ENCODE assay signal across 3 cellular contexts in genomic region chr17:72250206-72250605, GRCh38.
TF ChIP-seq lines count a peak whose summit lies in the region.

No MANE protein-coding gene starts in this region.

TF ChIP-seq in A549, 52 proteins besides CTCF, POLR2A, EP300 and RAD21 (continued from another document):
- no peak for TF ChIP-seq ESRRA (IDR thresholded peaks at IDR 0.05; ENCODE audit: borderline replicate concordance, low read length)

TF ChIP-seq in IMR-90, 13 proteins besides CTCF, POLR2A, EP300 and RAD21 (continued from another document):
- TF ChIP-seq MXI1 (IDR thresholded peaks at IDR 0.05; ENCODE audit: borderline replicate concordance, low read depth, low read length): no peak
- TF ChIP-seq RFX5 (IDR thresholded peaks at IDR 0.05; ENCODE audit: low read depth, low read length): no peak
- TF ChIP-seq ELK1 (IDR thresholded peaks at IDR 0.05; ENCODE audit: borderline replicate concordance, low read depth, low read length): no peak
- TF ChIP-seq MAFK (IDR thresholded peaks at IDR 0.05; ENCODE audit: low read depth, low read length): peak; percentile 90
- TF ChIP-seq CEBPB (IDR thresholded peaks at IDR 0.05; ENCODE audit: low read depth, low read length): no peak
- TF ChIP-seq RCOR1 (IDR thresholded peaks at IDR 0.05; ENCODE audit: insufficient replicate concordance, low read length): no peak
- no peak for TF ChIP-seq NFE2L2 (IDR thresholded peaks at IDR 0.05; ENCODE audit: low read depth, low read length)
- TF ChIP-seq USF2 (IDR thresholded peaks at IDR 0.05; ENCODE audit: low read depth, low read length): no peak

TF ChIP-seq in K562, 482 proteins besides CTCF, POLR2A, EP300 and RAD21 (continued from another document):
- TF ChIP-seq MAFF (IDR thresholded peaks at IDR 0.05; ENCODE audit: low read length): peak; percentile 63; the same call in 1 of the 2 replicates
- TF ChIP-seq PTTG1 (tag; IDR thresholded peaks at IDR 0.05; ENCODE audit: low read depth): no peak
- TF ChIP-seq ZNF316 (IDR thresholded peaks at IDR 0.05): peak; percentile 53; the same call in 1 of the 2 replicates
- peak; percentile 60 for TF ChIP-seq MAFK (IDR thresholded peaks at IDR 0.05; ENCODE audit: low read length)
- TF ChIP-seq, protein P1, sequence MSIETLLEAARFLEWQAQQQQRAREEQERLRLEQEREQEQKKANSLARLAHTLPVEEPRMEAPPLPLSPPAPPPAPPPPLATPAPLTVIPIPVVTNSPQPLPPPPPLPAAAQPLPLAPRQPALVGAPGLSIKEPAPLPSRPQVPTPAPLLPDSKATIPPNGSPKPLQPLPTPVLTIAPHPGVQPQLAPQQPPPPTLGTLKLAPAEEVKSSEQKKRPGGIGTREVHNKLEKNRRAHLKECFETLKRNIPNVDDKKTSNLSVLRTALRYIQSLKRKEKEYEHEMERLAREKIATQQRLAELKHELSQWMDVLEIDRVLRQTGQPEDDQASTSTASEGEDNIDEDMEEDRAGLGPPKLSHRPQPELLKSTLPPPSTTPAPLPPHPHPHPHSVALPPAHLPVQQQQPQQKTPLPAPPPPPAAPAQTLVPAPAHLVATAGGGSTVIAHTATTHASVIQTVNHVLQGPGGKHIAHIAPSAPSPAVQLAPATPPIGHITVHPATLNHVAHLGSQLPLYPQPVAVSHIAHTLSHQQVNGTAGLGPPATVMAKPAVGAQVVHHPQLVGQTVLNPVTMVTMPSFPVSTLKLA (conservative IDR thresholded peaks at IDR 0.05): no peak
- TF ChIP-seq, protein P2, sequence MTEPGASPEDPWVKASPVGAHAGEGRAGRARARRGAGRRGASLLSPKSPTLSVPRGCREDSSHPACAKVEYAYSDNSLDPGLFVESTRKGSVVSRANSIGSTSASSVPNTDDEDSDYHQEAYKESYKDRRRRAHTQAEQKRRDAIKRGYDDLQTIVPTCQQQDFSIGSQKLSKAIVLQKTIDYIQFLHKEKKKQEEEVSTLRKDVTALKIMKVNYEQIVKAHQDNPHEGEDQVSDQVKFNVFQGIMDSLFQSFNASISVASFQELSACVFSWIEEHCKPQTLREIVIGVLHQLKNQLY (CRISPR knock-in tag; conservative IDR thresholded peaks at IDR 0.05): no peak
- TF ChIP-seq SAFB (IDR thresholded peaks at IDR 0.05; ENCODE audit: borderline replicate concordance, low read depth, low read length): no peak
- TF ChIP-seq C11orf30 (IDR thresholded peaks at IDR 0.05; ENCODE audit: low read depth): peak; percentile 26; the same call in 1 of the 2 replicates
- peak; percentile 31; the same call in 1 of the 2 replicates for TF ChIP-seq MAFG (tag; conservative IDR thresholded peaks at IDR 0.05)
TF ChIP-seq in K562: peak in this region for 5.
